ENCODE assay signal across 21 cellular contexts in the genomic region with DNA sequence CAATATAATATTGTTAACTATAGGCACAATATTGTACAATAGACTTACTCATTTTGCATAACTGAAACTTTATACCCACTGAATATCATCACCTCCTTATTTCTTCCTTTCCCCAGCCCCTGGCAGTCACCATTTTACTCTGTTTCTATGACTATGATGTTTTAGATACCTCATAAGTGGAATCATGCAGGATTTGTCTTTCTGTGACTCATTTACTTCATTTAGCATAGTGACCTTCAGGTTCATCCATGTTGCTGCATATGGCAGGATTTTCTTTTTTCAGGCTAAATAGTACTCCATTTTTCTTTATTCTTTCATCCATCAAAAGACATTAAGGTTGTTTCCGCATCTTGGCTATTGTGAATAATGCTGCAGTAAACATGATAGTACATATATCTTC. TPM values are rescaled to one million over a fixed set of nuclear protein-coding genes. Genes with fewer than 3 reads are reported as not detected.
DNase-seq lines count a peak whose midpoint lies in the region; ATAC-seq and TF ChIP-seq lines count a peak whose summit lies in the region.
"Had no signal": no experiment of that assay in that cellular context is flagged by ENCODE, and none has a peak within 500 bp of the region (broad histone marks: within the 10 kb centered on the region; RNA-seq: fewer than 3 reads in every experiment).

No MANE protein-coding gene starts in this region.

- no peak for ATAC-seq in activated naive CD8-positive, alpha-beta T cell treated with anti-CD3 and anti-CD28 coated beads, Interleukin-2, amount 10 ng/mL, durations not matched to agents 7 days and 5 days (ENCODE audit: low read depth)
- ATAC-seq in stimulated activated memory B cell treated with anti-CD40 and anti-IgM and Interleukin-4, amounts not matched to agents 10 μg/mL and 1 μg/mL and 100 μg/mL, for 72 hours, result no peak
- ATAC-seq: Right ventricle myocardium inferior had no signal

- peaks cover 4% of the 10 kb centered on the region for H3K9me3 Mint-ChIP-seq in activated naive CD4-positive, alpha-beta T cell treated with anti-CD3 and anti-CD28 coated beads for 36 hours
- peaks cover 4% of the 10 kb centered on the region for H3K9me3 Mint-ChIP-seq in activated naive CD8-positive, alpha-beta T cell treated with anti-CD3 and anti-CD28 coated beads, Interleukin-2, amount 10 ng/mL, durations not matched to agents 7 days and 5 days
- no peaks in the 10 kb centered on the region for H3K9me3 Mint-ChIP-seq in stimulated activated naive CD8-positive, alpha-beta T cell treated with anti-CD3 and anti-CD28 coated beads, Interleukin-15, Interleukin-2, amounts not matched to agents 100 ng/mL and 50 ng/mL, for 24 hours
- no peaks in the 10 kb centered on the region for H3K9me3 Mint-ChIP-seq in stimulated activated memory B cell treated with anti-CD40 and anti-IgM and Interleukin-4, amounts not matched to agents 10 μg/mL and 1 μg/mL and 100 μg/mL, for 72 hours
- H3K9me3 Mint-ChIP-seq: CD4-positive, alpha-beta memory T cell; HFFc6 had no signal

- peaks cover 19% of the 10 kb centered on the region for H3K36me3 Mint-ChIP-seq in activated naive CD4-positive, alpha-beta T cell treated with anti-CD3 and anti-CD28 coated beads for 36 hours (ENCODE audit: low read depth)
- H3K36me3 Mint-ChIP-seq in activated naive CD8-positive, alpha-beta T cell treated with anti-CD3 and anti-CD28 coated beads, Interleukin-2, amount 10 ng/mL, durations not matched to agents 7 days and 5 days, result peaks cover 40% of the 10 kb centered on the region
- H3K36me3 Mint-ChIP-seq in stimulated activated naive CD8-positive, alpha-beta T cell treated with anti-CD3 and anti-CD28 coated beads, Interleukin-15, Interleukin-2, amounts not matched to agents 100 ng/mL and 50 ng/mL, for 24 hours (ENCODE audit: low read depth), result peaks cover 30% of the 10 kb centered on the region
- peaks cover 32% of the 10 kb centered on the region for H3K36me3 Mint-ChIP-seq in stimulated activated memory B cell treated with anti-CD40 and anti-IgM and Interleukin-4, amounts not matched to agents 10 μg/mL and 1 μg/mL and 100 μg/mL, for 72 hours

- H3K36me3 ChIP-seq in HEK293 (ENCODE audit: control insufficient read depth in 2 of 2, insufficient read depth in 1 of 2, low read length in 2 of 2) (no peaks in the 10 kb centered on the region), right atrium auricular region (no peaks in the 10 kb centered on the region)

- no peak overlapping the region for H3K4me3 Mint-ChIP-seq in activated naive CD4-positive, alpha-beta T cell treated with anti-CD3 and anti-CD28 coated beads for 36 hours
- H3K4me3 Mint-ChIP-seq in activated naive CD8-positive, alpha-beta T cell treated with anti-CD3 and anti-CD28 coated beads, Interleukin-2, amount 10 ng/mL, durations not matched to agents 7 days and 5 days, result no peak overlapping the region
- H3K4me3 Mint-ChIP-seq in stimulated activated naive CD8-positive, alpha-beta T cell treated with anti-CD3 and anti-CD28 coated beads, Interleukin-15, Interleukin-2, amounts not matched to agents 100 ng/mL and 50 ng/mL, for 24 hours, result peak overlapping the region; percentile 8
- H3K4me3 Mint-ChIP-seq in stimulated activated memory B cell treated with anti-CD40 and anti-IgM and Interleukin-4, amounts not matched to agents 10 μg/mL and 1 μg/mL and 100 μg/mL, for 72 hours, result no peak overlapping the region
- H3K4me3 Mint-ChIP-seq: HFFc6 had no signal

- H3K4me1 Mint-ChIP-seq in activated naive CD4-positive, alpha-beta T cell treated with anti-CD3 and anti-CD28 coated beads for 36 hours (ENCODE audit: low read depth), result peaks cover 75% of the 10 kb centered on the region
- H3K4me1 Mint-ChIP-seq in activated naive CD8-positive, alpha-beta T cell treated with anti-CD3 and anti-CD28 coated beads, Interleukin-2, amount 10 ng/mL, durations not matched to agents 7 days and 5 days, result peaks cover 62% of the 10 kb centered on the region
- H3K4me1 Mint-ChIP-seq in stimulated activated naive CD8-positive, alpha-beta T cell treated with anti-CD3 and anti-CD28 coated beads, Interleukin-15, Interleukin-2, amounts not matched to agents 100 ng/mL and 50 ng/mL, for 24 hours (ENCODE audit: low read depth), result peaks cover 82% of the 10 kb centered on the region
- H3K4me1 Mint-ChIP-seq in stimulated activated memory B cell treated with anti-CD40 and anti-IgM and Interleukin-4, amounts not matched to agents 10 μg/mL and 1 μg/mL and 100 μg/mL, for 72 hours, result peaks cover 72% of the 10 kb centered on the region

- no peak for DNase-seq in activated naive CD4-positive, alpha-beta T cell treated with anti-CD3 and anti-CD28 coated beads for 36 hours
- DNase-seq in activated naive CD4-positive, alpha-beta T cell treated with anti-CD3 and anti-CD28 coated beads, Interleukin-2, amount 50 U/mL, for 16 hours, result no peak
- DNase-seq in activated naive CD8-positive, alpha-beta T cell treated with anti-CD3 and anti-CD28 coated beads, Interleukin-2, amount 10 ng/mL, durations not matched to agents 7 days and 5 days, result no peak
- DNase-seq in right atrium auricular region (ENCODE audit: low spot score), result no peak
- DNase-seq: Caco-2; CD4-positive, alpha-beta memory T cell; DMS 273 treated with DMSO at 0.1 percent for 48 hours; DMS79 treated with DMSO at 0.1 percent for 48 hours; H7; HFFc6; Kasumi-1; NCI-H1417; NCI-H187; NCI-H2107; NCI-H446 treated with DMSO at 0.1 percent for 48 hours; NCI-H526 treated with DMSO at 0.1 percent for 48 hours; OCI-M1 had no signal

- H3K27me3 ChIP-seq in right atrium auricular region, result no peaks in the 10 kb centered on the region

- H3K27me3 Mint-ChIP-seq in activated naive CD4-positive, alpha-beta T cell treated with anti-CD3 and anti-CD28 coated beads for 36 hours (ENCODE audit: low read depth), result no peaks in the 10 kb centered on the region
- H3K27me3 Mint-ChIP-seq in activated naive CD8-positive, alpha-beta T cell treated with anti-CD3 and anti-CD28 coated beads, Interleukin-2, amount 10 ng/mL, durations not matched to agents 7 days and 5 days, result no peaks in the 10 kb centered on the region
- no peaks in the 10 kb centered on the region for H3K27me3 Mint-ChIP-seq in stimulated activated naive CD8-positive, alpha-beta T cell treated with anti-CD3 and anti-CD28 coated beads, Interleukin-15, Interleukin-2, amounts not matched to agents 100 ng/mL and 50 ng/mL, for 24 hours
- no peaks in the 10 kb centered on the region for H3K27me3 Mint-ChIP-seq in stimulated activated memory B cell treated with anti-CD40 and anti-IgM and Interleukin-4, amounts not matched to agents 10 μg/mL and 1 μg/mL and 100 μg/mL, for 72 hours
- H3K27me3 Mint-ChIP-seq: CD4-positive, alpha-beta memory T cell had no signal

- TF ChIP-seq CTCF in HEK293 (tag by site-specific recombination; IDR thresholded peaks at IDR 0.05) (no peak), right atrium auricular region (IDR thresholded peaks at IDR 0.05) (no peak)

- H3K4me1 ChIP-seq in HEK293 (ENCODE audit: control insufficient read depth, insufficient read depth, low read length) (peaks cover 18% of the 10 kb centered on the region), right atrium auricular region (peaks cover 0 to 28% of the 10 kb centered on the region in 2 donors)
- H3K4me1 ChIP-seq: Caco-2 had no signal

- intact Hi-C loops in activated naive CD4-positive, alpha-beta T cell treated with anti-CD3 and anti-CD28 coated beads for 36 hours (cut with micrococcal nuclease), result no loop called here

- POLR2A ChIA-PET in HEK293 (lab: Yijun Ruan, JAX), result no interaction called here
- POLR2A ChIA-PET in activated naive CD8-positive, alpha-beta T cell treated with anti-CD3 and anti-CD28 coated beads, Interleukin-2, amount 10 ng/mL, durations not matched to agents 7 days and 5 days (lab: Charles Lee), result no interaction called here

- H3K9me3 ChIP-seq in HEK293 (ENCODE audit: control insufficient read depth, insufficient read depth, low read depth, low read length) (no peaks in the 10 kb centered on the region), right atrium auricular region (no peaks in the 10 kb centered on the region)
- H3K9me3 ChIP-seq: Caco-2 had no signal

- H3K27ac ChIP-seq in HEK293 (ENCODE audit: extremely low read depth, low read depth, low read length) (no peak overlapping the region), right atrium auricular region (no peak overlapping the region)

- peak overlapping the region; percentile 6 for H3K27ac Mint-ChIP-seq in activated naive CD4-positive, alpha-beta T cell treated with anti-CD3 and anti-CD28 coated beads for 36 hours
- peak overlapping the region; percentile 7 for H3K27ac Mint-ChIP-seq in activated naive CD8-positive, alpha-beta T cell treated with anti-CD3 and anti-CD28 coated beads, Interleukin-2, amount 10 ng/mL, durations not matched to agents 7 days and 5 days
- H3K27ac Mint-ChIP-seq in stimulated activated naive CD8-positive, alpha-beta T cell treated with anti-CD3 and anti-CD28 coated beads, Interleukin-15, Interleukin-2, amounts not matched to agents 100 ng/mL and 50 ng/mL, for 24 hours, result no peak overlapping the region
- no peak overlapping the region for H3K27ac Mint-ChIP-seq in stimulated activated memory B cell treated with anti-CD40 and anti-IgM and Interleukin-4, amounts not matched to agents 10 μg/mL and 1 μg/mL and 100 μg/mL, for 72 hours
- H3K27ac Mint-ChIP-seq: HFFc6 had no signal

- H3K4me3 ChIP-seq in HEK293 (ENCODE audit: low read depth, low read length) (no peak overlapping the region), right atrium auricular region (no peak overlapping the region)

- CTCF ChIA-PET in activated naive CD4-positive, alpha-beta T cell treated with anti-CD3 and anti-CD28 coated beads for 36 hours (lab: Charles Lee), result no interaction called here
- CTCF ChIA-PET in HEK293 (lab: Yijun Ruan, JAX), result no interaction called here

TF ChIP-seq in HEK293, 187 proteins besides CTCF, POLR2A, EP300 and RAD21:
- peak; percentile 90 for TF ChIP-seq ZNF146 (tag by site-specific recombination; IDR thresholded peaks at IDR 0.05)
- no peak for TF ChIP-seq RBAK (tag by site-specific recombination; IDR thresholded peaks at IDR 0.05)
- TF ChIP-seq ZNF24 (tag by site-specific recombination; IDR thresholded peaks at IDR 0.05), result no peak

RNA-seq across cellular contexts. Expression of a gene that starts 18.9 kb away (rescaled TPM):
- 10 to 100 TPM; 84.5 to 95.5 TPM for total RNA-seq in activated naive CD4-positive, alpha-beta T cell treated with anti-CD3 and anti-CD28 coated beads for 36 hours
- 100 to 1,000 TPM; 163 TPM for total RNA-seq in activated naive CD8-positive, alpha-beta T cell treated with anti-CD3 and anti-CD28 coated beads, Interleukin-2, amount 10 ng/mL, durations not matched to agents 7 days and 5 days
- total RNA-seq in right atrium auricular region, result 10 to 100 TPM; 41.1 to 49.7 TPM

Comparison
In these comparisons a context has a peak if more than half of its experiments do, and no peak if none do; other contexts are left out.
1. H3K27ac Mint-ChIP-seq: peak in activated naive CD4-positive, alpha-beta T cell treated with anti-CD3 and anti-CD28 coated beads for 36 hours (single experiment) and activated naive CD8-positive, alpha-beta T cell treated with anti-CD3 and anti-CD28 coated beads, Interleukin-2, amount 10 ng/mL, durations not matched to agents 7 days and 5 days (single experiment); none in stimulated activated naive CD8-positive, alpha-beta T cell treated with anti-CD3 and anti-CD28 coated beads, Interleukin-15, Interleukin-2, amounts not matched to agents 100 ng/mL and 50 ng/mL, for 24 hours (single experiment) and stimulated activated memory B cell treated with anti-CD40 and anti-IgM and Interleukin-4, amounts not matched to agents 10 μg/mL and 1 μg/mL and 100 μg/mL, for 72 hours (single experiment).